12 cellular contexts compared by ENCODE assay signal in genomic region chrX:34112459-34112858, GRCh38. TPM values are rescaled to one million over a fixed set of nuclear protein-coding genes. Genes with fewer than 3 reads are reported as not detected.
"Had no signal": no experiment of that assay in that cellular context is flagged by ENCODE, and none has a peak within 500 bp of the region (broad histone marks: within the 10 kb centered on the region; RNA-seq: fewer than 3 reads in every experiment).

No MANE protein-coding gene starts in this region.

- H3K4me1 Mint-ChIP-seq: GM23338, H9 had no signal

- FAIRE-seq: H1, H54 had no signal

- H3K4me2 ChIP-seq: GM23338 had no signal

- H3K4me3 ChIP-seq: GM23248, GM23338, HAP-1 had no signal

- H3K4me3 Mint-ChIP-seq: GM23338, H9, HFFc6 had no signal

- H3K9ac ChIP-seq: GM23248 had no signal

- H3K9me3 ChIP-seq: HAP-1 had no signal

- H3K9me3 Mint-ChIP-seq: GM23338, HFFc6 had no signal

- H3K27ac Mint-ChIP-seq: GM23338, H9, HFFc6 had no signal

- H2AFZ ChIP-seq: GM23248, GM23338 had no signal

- H3K36me3 ChIP-seq: HAP-1 had no signal

- H3K27ac ChIP-seq: GM23248 had no signal

- DNase-seq: GM23248, GOT3, H7, H9, HCEC 1CT, HFFc6 had no signal

- ATAC-seq: GM23338, HCT116 had no signal

RNA-seq across cellular contexts. Expression of gene FAM47A, which starts 19.7 kb away (rescaled TPM):
- total RNA-seq: GM23248, GM23338, H1, H4, H7, H9, HFFc6 had no signal
- polyA plus RNA-seq: GM23248, GM23338, H1 had no signal
